In genomic region chr15:32998979-32999677, GRCh38 we compare ENCODE assay signal across 32 cellular contexts.
DNase-seq lines count a peak whose midpoint lies in the region; ATAC-seq and TF ChIP-seq lines count a peak whose summit lies in the region.
"Had no signal": no experiment of that assay in that cellular context is flagged by ENCODE, and none has a peak within 500 bp of the region (broad histone marks: within the 10 kb centered on the region; RNA-seq: fewer than 3 reads in every experiment).

No MANE protein-coding gene starts in this region.

- no peak overlapping the region for H2AFZ ChIP-seq in mammary epithelial cell (ENCODE audit: low read depth, low read length)
- H2AFZ ChIP-seq: GM23248 had no signal

- in situ Hi-C loops in mammary epithelial cell (cut with MboI; ENCODE audit: low sequenced_read_pairs in 2 of 2) = no loop called here

- POLR2A ChIA-PET in HEK293T (lab: Yijun Ruan, JAX) = no interaction called here

- intact Hi-C loops in breast epithelium (cut with DNase I; ENCODE audit: low total_unique reads) = no loop called here
- intact Hi-C loops in mammary epithelial cell (cut with micrococcal nuclease) = loop anchor here (10.0 kb wide), 1 partner anchor 64 kb away; no protein-coding TSS in a partner anchor
- intact Hi-C loops in left colon (cut with DNase I, micrococcal nuclease) = no loop called here

- H3K4me2 ChIP-seq in mammary epithelial cell (ENCODE audit: insufficient read depth, low read depth, low read length) = no peak overlapping the region

- no peaks in the 10 kb centered on the region for H4K20me1 ChIP-seq in mammary epithelial cell (ENCODE audit: insufficient read depth, low read length)

- H3K9ac ChIP-seq in mammary epithelial cell (ENCODE audit: insufficient read depth, low read length) = no peak overlapping the region
- H3K9ac ChIP-seq: GM23248 had no signal

- H3K4me1 Mint-ChIP-seq in progenitor cell of endocrine pancreas (ENCODE audit: low read depth) = no peaks in the 10 kb centered on the region
- H3K4me1 Mint-ChIP-seq: activated CD4-positive, alpha-beta T cell treated with anti-CD3 and anti-CD28 coated beads, Interleukin-2, amount 10 ng/mL, durations not matched to agents 7 days and 5 days; activated naive CD8-positive, alpha-beta T cell treated with anti-CD3 and anti-CD28 coated beads for 36 hours; CD14-positive monocyte; stimulated activated memory B cell treated with anti-CD40 and anti-IgM and Interleukin-4, amounts not matched to agents 10 μg/mL and 1 μg/mL and 100 μg/mL, for 72 hours had no signal

- H3K9me3 ChIP-seq in breast epithelium = peaks cover 0 to 7% of the 10 kb centered on the region in 2 donors
- H3K9me3 ChIP-seq in mammary epithelial cell (replicated peaks; ENCODE audit: insufficient read depth, low read length) = no peaks in the 10 kb centered on the region
- H3K9me3 ChIP-seq: Caco-2, esophagus muscularis mucosa, SJSA1 had no signal

- H3K4me3 ChIP-seq in breast epithelium (no peak overlapping the region), mammary epithelial cell (replicated peaks in 1 of 3; ENCODE audit: insufficient read depth in 1 of 3, low read depth in 2 of 3, low read length in 3 of 3) (no peak overlapping the region), fibroblast of mammary gland (ENCODE audit: control insufficient read depth, low read depth, low read length) (no peak overlapping the region)
- H3K4me3 ChIP-seq: esophagus muscularis mucosa, GM23248, SJSA1, skin epidermis had no signal

- peaks cover 3% of the 10 kb centered on the region for H3K27me3 Mint-ChIP-seq in progenitor cell of endocrine pancreas
- H3K27me3 Mint-ChIP-seq: type B pancreatic cell had no signal

- H3K36me3 ChIP-seq in breast epithelium (no peaks in the 10 kb centered on the region), mammary epithelial cell (ENCODE audit: insufficient read depth, low read length) (no peaks in the 10 kb centered on the region)
- H3K36me3 ChIP-seq: esophagus muscularis mucosa, SJSA1 had no signal

- H3K4me1 ChIP-seq in breast epithelium (no peaks in the 10 kb centered on the region), mammary epithelial cell (ENCODE audit: insufficient read depth, low read length) (no peaks in the 10 kb centered on the region)
- H3K4me1 ChIP-seq: Caco-2 had no signal

- CTCF ChIA-PET in mammary epithelial cell (lab: Charles Lee; ENCODE audit: low non-redundant PET) = interaction anchor here (0.8 kb wide), 1 partner anchor 133 kb away, joined by 3 read pairs; no protein-coding TSS in a partner anchor
- CTCF ChIA-PET in HEK293T (lab: Yijun Ruan, JAX) = no interaction called here

- DNase-seq in breast epithelium (ENCODE audit: low spot score in 2 of 2) = no peak
- no peak for DNase-seq in mammary epithelial cell
- DNase-seq in fibroblast of mammary gland (ENCODE audit: low read depth) = peak; percentile 22
- no peak for DNase-seq in omental fat pad (ENCODE audit: low spot score)
- no peak for DNase-seq in HEK293T (ENCODE audit: extremely low spot score)
- DNase-seq in NCI-H345 treated with DMSO at 0.1 percent for 48 hours (lab: John Stamatoyannopoulos, UW; ENCODE audit: unreplicated experiment) = no peak
- no peak for DNase-seq in progenitor cell of endocrine pancreas (ENCODE audit: low spot score, unreplicated experiment)
- DNase-seq in left colon = no peak
- DNase-seq: 8988T; activated CD4-positive, alpha-beta T cell treated with anti-CD3 and anti-CD28 coated beads, Interleukin-2, amount 10 ng/mL, durations not matched to agents 7 days and 5 days; activated effector memory CD4-positive, alpha-beta T cell treated with anti-CD3 and anti-CD28 coated beads, Interleukin-2, amount 50 U/mL, for 16 hours; activated naive CD8-positive, alpha-beta T cell treated with anti-CD3 and anti-CD28 coated beads for 36 hours; activated T-cell treated with anti-CD3 and anti-CD28 coated beads, Interleukin-2, amount 50 U/mL, for 24 hours; Caco-2; dermis blood vessel endothelial cell; DMS79 treated with DMSO at 0.1 percent for 48 hours; GF-D8; GM23248; hippocampal formation; left cardiac atrium; NCI-H146; NCI-H2107; NCI-H510A; posterior cingulate gyrus; substantia nigra had no signal

- dilution Hi-C loops in mammary epithelial cell (cut with HindIII; ENCODE audit: low sequenced_read_pairs) = loop anchor here (25.0 kb wide), 1 partner anchor 312 kb away; no protein-coding TSS in a partner anchor

- no peak for TF ChIP-seq CTCF in breast epithelium (IDR thresholded peaks at IDR 0.05)
- TF ChIP-seq CTCF in mammary epithelial cell (conservative IDR thresholded peaks at IDR 0.05 in 1 of 2, IDR thresholded peaks at IDR 0.05 in 1 of 2; ENCODE audit: extremely low read depth in 1 of 2, insufficient read depth in 1 of 2, low read depth in 1 of 2, low read length in 2 of 2) = no peak
- TF ChIP-seq CTCF in fibroblast of mammary gland (conservative IDR thresholded peaks at IDR 0.05; ENCODE audit: control insufficient read depth, insufficient read depth, low read depth, low read length) = no peak
- no peak for TF ChIP-seq CTCF in omental fat pad (IDR thresholded peaks at IDR 0.05)
- TF ChIP-seq CTCF in progenitor cell of endocrine pancreas (IDR thresholded peaks at IDR 0.05; ENCODE audit: unreplicated experiment) = no peak

- no peak overlapping the region for H3K4me3 Mint-ChIP-seq in progenitor cell of endocrine pancreas (ENCODE audit: low read depth)
- H3K4me3 Mint-ChIP-seq: activated CD4-positive, alpha-beta T cell treated with anti-CD3 and anti-CD28 coated beads, Interleukin-2, amount 10 ng/mL, durations not matched to agents 7 days and 5 days; activated naive CD8-positive, alpha-beta T cell treated with anti-CD3 and anti-CD28 coated beads for 36 hours; activated T-cell treated with anti-CD3 and anti-CD28 coated beads, Interleukin-2, amount 50 U/mL, for 24 hours; CD14-positive monocyte; stimulated activated memory B cell treated with anti-CD40 and anti-IgM and Interleukin-4, amounts not matched to agents 10 μg/mL and 1 μg/mL and 100 μg/mL, for 72 hours; type B pancreatic cell; WTC11 had no signal

- no peaks in the 10 kb centered on the region for H3K36me3 Mint-ChIP-seq in progenitor cell of endocrine pancreas (ENCODE audit: insufficient read depth)
- H3K36me3 Mint-ChIP-seq: activated naive CD8-positive, alpha-beta T cell treated with anti-CD3 and anti-CD28 coated beads for 36 hours; stimulated activated memory B cell treated with anti-CD40 and anti-IgM and Interleukin-4, amounts not matched to agents 10 μg/mL and 1 μg/mL and 100 μg/mL, for 72 hours; type B pancreatic cell; WTC11 had no signal

- ATAC-seq in omental fat pad (ENCODE audit: low FRiP score) (peak; percentile 54), left colon (no peak)
- ATAC-seq: stimulated activated memory B cell treated with anti-CD40 and anti-IgM and Interleukin-4, amounts not matched to agents 10 μg/mL and 1 μg/mL and 100 μg/mL, for 72 hours; WTC11 had no signal

- no peak for TF ChIP-seq POLR2A in breast epithelium (IDR thresholded peaks at IDR 0.05)

- H3K27ac Mint-ChIP-seq in progenitor cell of endocrine pancreas = no peak overlapping the region
- H3K27ac Mint-ChIP-seq: activated CD4-positive, alpha-beta T cell treated with anti-CD3 and anti-CD28 coated beads, Interleukin-2, amount 10 ng/mL, durations not matched to agents 7 days and 5 days; activated naive CD8-positive, alpha-beta T cell treated with anti-CD3 and anti-CD28 coated beads for 36 hours; activated T-cell treated with anti-CD3 and anti-CD28 coated beads, Interleukin-2, amount 50 U/mL, for 24 hours; stimulated activated memory B cell treated with anti-CD40 and anti-IgM and Interleukin-4, amounts not matched to agents 10 μg/mL and 1 μg/mL and 100 μg/mL, for 72 hours; type B pancreatic cell; WTC11 had no signal

- peaks cover 4% of the 10 kb centered on the region for H3K9me3 Mint-ChIP-seq in progenitor cell of endocrine pancreas (ENCODE audit: low read depth)
- H3K9me3 Mint-ChIP-seq: activated CD4-positive, alpha-beta T cell treated with anti-CD3 and anti-CD28 coated beads, Interleukin-2, amount 10 ng/mL, durations not matched to agents 7 days and 5 days; activated naive CD8-positive, alpha-beta T cell treated with anti-CD3 and anti-CD28 coated beads for 36 hours; activated T-cell treated with anti-CD3 and anti-CD28 coated beads, Interleukin-2, amount 50 U/mL, for 24 hours; stimulated activated memory B cell treated with anti-CD40 and anti-IgM and Interleukin-4, amounts not matched to agents 10 μg/mL and 1 μg/mL and 100 μg/mL, for 72 hours; type B pancreatic cell; WTC11 had no signal

- H3K27ac ChIP-seq in breast epithelium (peak overlapping the region; percentile 57 to 60), mammary epithelial cell (ENCODE audit: insufficient read depth, low read depth, low read length) (no peak overlapping the region)
- H3K27ac ChIP-seq: GM23248, SJSA1 had no signal

- H3K79me2 ChIP-seq in mammary epithelial cell (ENCODE audit: insufficient read depth, low read length) = no peaks in the 10 kb centered on the region

- no TSS peak for BruUV-seq in mammary epithelial cell (replicated peaks; lab: Mats Ljungman, UMichigan)

- 82% methylated on average over 5 of the region's 5 CpGs for WGBS in mammary epithelial cell (ENCODE audit: low coverage, missing lambda C conversion rate)

- H3K27me3 ChIP-seq in breast epithelium (no peaks in the 10 kb centered on the region), mammary epithelial cell (ENCODE audit: insufficient read depth, low read length) (no peaks in the 10 kb centered on the region)
- H3K27me3 ChIP-seq: esophagus muscularis mucosa, SJSA1 had no signal

TF ChIP-seq in HEK293T, 16 proteins besides CTCF, POLR2A, EP300 and RAD21 (continues in another document):
- TF ChIP-seq SUZ12 (IDR thresholded peaks at IDR 0.05) = no peak
- TF ChIP-seq ARNT (IDR thresholded peaks at IDR 0.05) = no peak
- no peak for TF ChIP-seq FOXM1 (IDR thresholded peaks at IDR 0.05; ENCODE audit: borderline replicate concordance)
- no peak for TF ChIP-seq FOXA1 (IDR thresholded peaks at IDR 0.05)
- TF ChIP-seq CTBP1 (IDR thresholded peaks at IDR 0.05; ENCODE audit: borderline replicate concordance) = no peak
- TF ChIP-seq L3MBTL2 (conservative IDR thresholded peaks at IDR 0.05) = no peak
- TF ChIP-seq PKNOX1 (IDR thresholded peaks at IDR 0.05) = no peak
- TF ChIP-seq SP1 (IDR thresholded peaks at IDR 0.05) = no peak
- no peak for TF ChIP-seq TARDBP (IDR thresholded peaks at IDR 0.05)
- no peak for TF ChIP-seq FOXK2 (IDR thresholded peaks at IDR 0.05)
- TF ChIP-seq HDGF (IDR thresholded peaks at IDR 0.05; ENCODE audit: borderline replicate concordance) = no peak
- no peak for TF ChIP-seq NFRKB (IDR thresholded peaks at IDR 0.05)
- TF ChIP-seq ELF4 (IDR thresholded peaks at IDR 0.05) = no peak
